ENCODE assay signal across 8 cellular contexts in the genomic region with DNA sequence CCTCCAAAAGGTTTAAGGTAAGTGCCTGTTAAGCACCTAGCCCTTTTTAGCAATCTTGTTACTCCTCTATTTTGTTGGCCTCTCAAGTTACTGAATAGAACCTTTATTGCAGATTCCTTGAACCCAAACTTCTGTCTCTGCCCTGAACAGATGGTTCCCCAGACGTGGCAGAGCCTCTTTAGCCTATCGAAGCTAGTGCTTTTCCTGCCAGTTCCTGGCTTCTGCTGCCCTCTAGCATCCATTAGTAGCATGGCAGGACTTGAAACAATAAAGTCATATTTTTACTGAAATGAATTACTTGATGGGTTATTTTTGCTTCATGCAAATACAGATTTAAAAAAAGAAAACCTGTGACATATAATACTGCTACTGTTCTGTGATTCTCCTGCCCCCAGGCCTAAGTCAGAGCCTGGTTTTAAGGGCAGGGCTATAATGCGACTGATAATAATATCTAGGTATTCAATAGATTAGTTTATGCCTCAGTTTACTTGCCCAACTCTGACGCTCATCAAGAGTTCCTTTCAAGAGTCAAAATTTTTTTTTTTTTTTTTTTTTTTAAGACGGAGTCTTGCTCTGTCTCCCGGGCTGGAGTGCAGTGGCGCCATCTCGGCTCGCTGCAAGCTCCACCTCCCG.
DNase-seq lines count a peak whose midpoint lies in the region; ATAC-seq and TF ChIP-seq lines count a peak whose summit lies in the region.

No MANE protein-coding gene starts in this region.

- POLR2A ChIA-PET in HEK293 (lab: Yijun Ruan, JAX), result no interaction called here

- DNase-seq in activated gamma-delta T cell treated with Interleukin-2 at 50 U/mL for 16 hours, result peak; percentile 22
- no peak for DNase-seq in activated gamma-delta T cell (lab: John Stamatoyannopoulos, UW)
- DNase-seq in LNCaP clone FGC (ENCODE audit: low read depth), result peak; percentile 32
- peak in 1 of 3 donors; percentile 57 for DNase-seq in Peyer's patch
- DNase-seq in activated naive CD8-positive, alpha-beta T cell treated with anti-CD3 and anti-CD28 coated beads, Interleukin-2, amount 50 U/mL, for 24 hours, result peak; percentile 29
- no peak for DNase-seq in right atrium auricular region (ENCODE audit: low spot score)
- no peak for DNase-seq in sigmoid colon

- CTCF ChIA-PET in HEK293 (lab: Yijun Ruan, JAX), result interaction anchor here (0.6 to 1.4 kb wide), 12 partner anchors 16 to 1902 kb away, joined by 3 to 10 read pairs (median 4); no protein-coding TSS in a partner anchor

- H3K4me3 ChIP-seq in HEK293 (ENCODE audit: low read depth, low read length) (no peak overlapping the region), LNCaP clone FGC (ENCODE audit: low read depth, low read length) (no peak overlapping the region), Peyer's patch (no peak overlapping the region), right atrium auricular region (no peak overlapping the region), sigmoid colon (no peak overlapping the region)

- peaks cover 11% of the 10 kb centered on the region for H3K4me1 Mint-ChIP-seq in activated naive CD8-positive, alpha-beta T cell treated with anti-CD3 and anti-CD28 coated beads, Interleukin-2, amount 50 U/mL, for 24 hours

- H3K27ac Mint-ChIP-seq in activated naive CD8-positive, alpha-beta T cell treated with anti-CD3 and anti-CD28 coated beads, Interleukin-2, amount 50 U/mL, for 24 hours, result no peak overlapping the region

- H3K27ac ChIP-seq in HEK293 (ENCODE audit: extremely low read depth, low read depth, low read length) (no peak overlapping the region), Peyer's patch (no peak overlapping the region), right atrium auricular region (no peak overlapping the region), sigmoid colon (no peak overlapping the region)

- peak; percentile 80 for ATAC-seq in activated naive CD8-positive, alpha-beta T cell treated with anti-CD3 and anti-CD28 coated beads, Interleukin-2, amount 50 U/mL, for 24 hours

- H3K27me3 Mint-ChIP-seq in activated naive CD8-positive, alpha-beta T cell treated with anti-CD3 and anti-CD28 coated beads, Interleukin-2, amount 50 U/mL, for 24 hours, result no peaks in the 10 kb centered on the region

- H3K4me1 ChIP-seq in HEK293 (ENCODE audit: control insufficient read depth, insufficient read depth, low read length) (no peaks in the 10 kb centered on the region), Peyer's patch (no peaks in the 10 kb centered on the region), right atrium auricular region (no peaks in the 10 kb centered on the region), sigmoid colon (no peaks in the 10 kb centered on the region)

- no peaks in the 10 kb centered on the region for H3K36me3 Mint-ChIP-seq in activated naive CD8-positive, alpha-beta T cell treated with anti-CD3 and anti-CD28 coated beads, Interleukin-2, amount 50 U/mL, for 24 hours (ENCODE audit: low read depth)

- 71 to 74% methylated on average over 10 of the region's 10 CpGs for WGBS in sigmoid colon, 2 donors

- intact Hi-C loops in sigmoid colon (cut with DNase I), result no loop called here

- TF ChIP-seq CTCF in HEK293 (tag by site-specific recombination; IDR thresholded peaks at IDR 0.05) (no peak), LNCaP clone FGC (IDR thresholded peaks at IDR 0.05; ENCODE audit: control insufficient read depth, extremely low read depth, insufficient read depth) (peak; percentile 92), Peyer's patch (IDR thresholded peaks at IDR 0.05) (peak in 4 of 6 experiments; percentile 53 to 59 (median 54)), right atrium auricular region (IDR thresholded peaks at IDR 0.05) (peak; percentile 39 to 79), sigmoid colon (IDR thresholded peaks at IDR 0.05) (peak in 3 of 4 experiments; percentile 23 to 59 (median 26))

- no peaks in the 10 kb centered on the region for H3K9me3 Mint-ChIP-seq in activated naive CD8-positive, alpha-beta T cell treated with anti-CD3 and anti-CD28 coated beads, Interleukin-2, amount 50 U/mL, for 24 hours

- no peak for TF ChIP-seq EP300 in sigmoid colon (IDR thresholded peaks at IDR 0.05)

- peak overlapping the region; percentile 42 for H3K4me3 Mint-ChIP-seq in activated naive CD8-positive, alpha-beta T cell treated with anti-CD3 and anti-CD28 coated beads, Interleukin-2, amount 50 U/mL, for 24 hours

- no peaks in the 10 kb centered on the region for H3K9me3 ChIP-seq in HEK293 (ENCODE audit: control insufficient read depth, insufficient read depth, low read depth, low read length)
- no peaks in the 10 kb centered on the region for H3K9me3 ChIP-seq in Peyer's patch
- no peaks in the 10 kb centered on the region for H3K9me3 ChIP-seq in right atrium auricular region
- no peaks in the 10 kb centered on the region for H3K9me3 ChIP-seq in sigmoid colon

- H3K27me3 ChIP-seq in Peyer's patch (no peaks in the 10 kb centered on the region), right atrium auricular region (no peaks in the 10 kb centered on the region), sigmoid colon (no peaks in the 10 kb centered on the region)

- no peak for TF ChIP-seq POLR2A in Peyer's patch (IDR thresholded peaks at IDR 0.05)
- no peak for TF ChIP-seq POLR2A in sigmoid colon (IDR thresholded peaks at IDR 0.05)

- H3K36me3 ChIP-seq in HEK293 (ENCODE audit: control insufficient read depth in 2 of 2, insufficient read depth in 1 of 2, low read length in 2 of 2) (no peaks in the 10 kb centered on the region), Peyer's patch (no peaks in the 10 kb centered on the region), right atrium auricular region (no peaks in the 10 kb centered on the region), sigmoid colon (no peaks in the 10 kb centered on the region)

TF ChIP-seq in HEK293, 187 proteins besides CTCF, POLR2A, EP300 and RAD21:
- TF ChIP-seq ZNF654 (tag by site-specific recombination; IDR thresholded peaks at IDR 0.05; ENCODE audit: low read depth) (peak; percentile 72), ZBTB48 (tag by site-specific recombination; IDR thresholded peaks at IDR 0.05) (no peak)

Comparison
In these comparisons a context has a peak if more than half of its experiments do, and no peak if none do; other contexts are left out.
1. DNase-seq: peak in activated gamma-delta T cell treated with Interleukin-2 at 50 U/mL for 16 hours (single experiment), LNCaP clone FGC (single experiment) and activated naive CD8-positive, alpha-beta T cell treated with anti-CD3 and anti-CD28 coated beads, Interleukin-2, amount 50 U/mL, for 24 hours (single experiment); none in activated gamma-delta T cell (single experiment), right atrium auricular region (single experiment) and sigmoid colon (single experiment).